8 cellular contexts compared by ENCODE assay signal in the genomic region with DNA sequence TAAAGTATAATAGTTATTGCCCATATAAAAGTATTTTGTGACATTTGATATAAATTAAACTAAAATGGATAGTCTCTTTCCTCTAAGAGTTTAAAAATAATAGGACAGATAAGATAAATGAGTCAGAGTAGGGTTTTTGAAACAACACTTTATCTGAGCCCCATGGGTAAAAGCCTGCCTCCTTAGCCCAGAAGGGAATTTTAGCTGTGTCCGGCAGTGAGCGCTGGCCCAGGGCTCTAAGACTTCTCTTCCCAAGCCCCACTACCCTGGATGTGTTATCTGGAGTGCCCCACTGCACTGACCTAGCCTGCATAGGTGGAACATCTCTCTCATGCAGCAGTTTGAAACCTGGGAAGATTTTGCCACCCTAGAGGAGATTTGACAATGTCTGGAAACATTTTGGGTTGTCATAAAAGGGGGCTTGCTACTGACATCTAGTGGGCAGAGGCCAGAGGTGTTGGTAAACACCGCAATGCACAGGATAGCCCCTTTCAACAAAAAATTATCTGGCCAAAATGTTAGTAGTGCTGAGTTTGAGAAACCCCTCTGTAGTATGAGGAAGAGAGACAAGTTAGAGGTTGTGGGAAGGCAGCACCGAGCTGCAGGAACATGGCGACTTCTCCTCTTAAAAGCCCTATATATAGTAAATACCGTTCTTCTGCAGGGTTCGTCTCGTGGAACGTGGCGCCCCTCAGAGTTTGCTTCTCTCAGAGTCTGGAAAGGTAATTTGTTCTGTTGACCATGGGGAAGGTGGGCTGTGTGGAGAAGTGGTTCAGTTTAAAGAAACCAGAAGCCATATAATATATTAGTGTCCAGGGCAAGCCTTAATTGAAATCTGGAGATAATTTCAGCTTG. TPM values are rescaled to one million over a fixed set of nuclear protein-coding genes. Genes with fewer than 3 reads are reported as not detected.
DNase-seq lines count a peak whose midpoint lies in the region; ATAC-seq and TF ChIP-seq lines count a peak whose summit lies in the region.

No MANE protein-coding gene starts in this region.

- in situ Hi-C loops in GM13977 (cut with MboI; ENCODE audit: low pct_unique_long_range_greater_than_20kb, low sequenced_read_pairs, unreplicated experiment): no loop called here

- H3K27ac Mint-ChIP-seq in CD14-positive monocyte (peak overlapping the region in 1 of 7 donors; percentile 9), nephron (peak overlapping the region in 1 of 3 experiments; percentile 10)

- TF ChIP-seq CTCF in CD14-positive monocyte (IDR thresholded peaks at IDR 0.05) (peak; percentile 45), GM13977 (IDR thresholded peaks at IDR 0.05; ENCODE audit: extremely low read depth, insufficient read depth, missing control alignments) (peak; percentile 53), nephron (IDR thresholded peaks at IDR 0.05; ENCODE audit: unreplicated experiment in 3 of 3) (peak; percentile 58 to 68 (median 60))

- ATAC-seq in HG03432 (IDR thresholded peaks at IDR 0.05; ENCODE audit: unreplicated experiment): no peak

- DNase-seq in CD14-positive monocyte (ENCODE audit: low spot score) (no peak), GM13977 (ENCODE audit: low spot score) (peak; percentile 33), RPMI7951 (ENCODE audit: low read depth) (peak; percentile 38), erythroblast (lab: John Stamatoyannopoulos, UW) (peak; percentile 42 to 61), NCI-H2029 treated with DMSO at 0.1 percent for 48 hours (lab: John Stamatoyannopoulos, UW) (no peak)
- no peak for DNase-seq in activated naive CD4-positive, alpha-beta T cell (lab: John Stamatoyannopoulos, UW)

- intact Hi-C loops in CD14-positive monocyte (cut with micrococcal nuclease): no loop called here

- H3K4me1 Mint-ChIP-seq in CD14-positive monocyte (no peaks in the 10 kb centered on the region), nephron (no peaks in the 10 kb centered on the region)

- TF ChIP-seq POLR2A in erythroblast (IDR thresholded peaks at IDR 0.05; ENCODE audit: low read length): no peak

- peaks cover 91 to 98% of the 10 kb centered on the region in 2 donors for H3K36me3 Mint-ChIP-seq in CD14-positive monocyte
- peaks cover 65% of the 10 kb centered on the region for H3K36me3 Mint-ChIP-seq in nephron (ENCODE audit: low read depth)

- peaks cover 0 to 2% (median 0%) of the 10 kb centered on the region in 3 donors for H3K27me3 Mint-ChIP-seq in CD14-positive monocyte (ENCODE audit: low read depth in 3 of 3)
- no peaks in the 10 kb centered on the region for H3K27me3 Mint-ChIP-seq in nephron (ENCODE audit: low read depth)

- no peaks in the 10 kb centered on the region for H3K9me3 Mint-ChIP-seq in CD14-positive monocyte
- no peaks in the 10 kb centered on the region for H3K9me3 Mint-ChIP-seq in nephron

- H3K4me3 Mint-ChIP-seq in CD14-positive monocyte: no peak overlapping the region
- H3K4me3 Mint-ChIP-seq in nephron: no peak overlapping the region

RNA-seq across cellular contexts. Expression of a gene that starts 29.3 kb away (rescaled TPM):
- 10 to 100 TPM; 21.5 to 21.9 TPM for polyA plus RNA-seq in CD14-positive monocyte
- 19.8 and 24.6 TPM in 2 replicates for total RNA-seq in RPMI7951 (2014; rRNA removed; shearing (Covaris generic))

Comparison
In these comparisons a context has a peak if more than half of its experiments do, and no peak if none do; other contexts are left out.
1. DNase-seq: peak in GM13977 (single experiment), RPMI7951 (single experiment) and erythroblast (2 of 2); none in CD14-positive monocyte (single experiment), NCI-H2029 treated with DMSO at 0.1 percent for 48 hours (single experiment) and activated naive CD4-positive, alpha-beta T cell (0 of 4).
2. Peak in every context shown above with its lines, with median percentiles within 50 percentile points of each other: CTCF ChIP-seq.